1 cellular context compared by ENCODE assay signal in the genomic region with DNA sequence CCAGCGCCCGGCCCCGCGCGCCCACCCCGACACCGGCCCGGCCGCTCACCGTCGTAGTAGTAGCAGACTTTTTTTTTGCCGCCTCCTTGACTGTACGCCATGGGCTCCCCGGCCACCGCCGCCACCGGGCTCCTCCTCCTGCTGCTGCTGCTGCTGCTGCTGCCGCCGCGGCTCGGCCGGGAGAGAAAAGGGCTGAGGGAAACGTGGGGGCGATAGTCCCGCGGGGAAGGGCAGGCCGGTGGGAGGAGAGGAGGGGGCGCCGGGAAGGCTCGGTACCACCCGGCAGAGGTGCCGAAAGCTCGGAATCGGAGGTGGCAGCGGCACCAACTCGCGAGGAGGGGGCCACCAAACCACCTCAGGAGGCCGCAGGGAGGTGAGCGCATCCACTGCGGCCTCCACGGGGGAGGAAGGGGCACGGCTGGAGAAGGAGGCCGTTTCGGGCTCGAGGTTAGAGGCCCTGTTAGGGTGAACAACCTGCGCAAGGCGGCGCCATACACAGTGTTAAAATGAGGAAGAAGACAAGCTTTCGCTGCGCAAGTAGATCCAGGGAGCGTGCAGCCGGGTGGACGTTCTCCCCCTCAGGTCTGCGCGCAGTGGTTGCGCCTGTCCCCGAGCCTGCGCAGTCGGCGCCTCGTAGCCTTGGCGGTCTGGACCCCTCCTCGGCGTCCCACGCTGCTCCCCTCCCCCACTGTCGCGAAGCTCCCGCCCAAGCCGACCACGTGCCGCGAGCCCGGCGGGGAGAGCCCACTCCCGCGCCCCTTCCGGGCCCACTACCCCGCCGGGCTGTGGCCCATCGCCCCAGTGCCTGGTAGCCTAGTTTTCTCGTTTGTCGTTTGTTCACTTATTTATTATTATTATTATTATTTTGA.
TF ChIP-seq lines count a peak whose summit lies in the region.

A gene (minus strand): TSS at position 341 of the 869 bp plus-strand sequence. CDS start 240 bp downstream, at position 101.

TF ChIP-seq in K562, 482 proteins besides CTCF, POLR2A, EP300 and RAD21 (continued from another document and continues in another):
- TF ChIP-seq, protein P1, sequence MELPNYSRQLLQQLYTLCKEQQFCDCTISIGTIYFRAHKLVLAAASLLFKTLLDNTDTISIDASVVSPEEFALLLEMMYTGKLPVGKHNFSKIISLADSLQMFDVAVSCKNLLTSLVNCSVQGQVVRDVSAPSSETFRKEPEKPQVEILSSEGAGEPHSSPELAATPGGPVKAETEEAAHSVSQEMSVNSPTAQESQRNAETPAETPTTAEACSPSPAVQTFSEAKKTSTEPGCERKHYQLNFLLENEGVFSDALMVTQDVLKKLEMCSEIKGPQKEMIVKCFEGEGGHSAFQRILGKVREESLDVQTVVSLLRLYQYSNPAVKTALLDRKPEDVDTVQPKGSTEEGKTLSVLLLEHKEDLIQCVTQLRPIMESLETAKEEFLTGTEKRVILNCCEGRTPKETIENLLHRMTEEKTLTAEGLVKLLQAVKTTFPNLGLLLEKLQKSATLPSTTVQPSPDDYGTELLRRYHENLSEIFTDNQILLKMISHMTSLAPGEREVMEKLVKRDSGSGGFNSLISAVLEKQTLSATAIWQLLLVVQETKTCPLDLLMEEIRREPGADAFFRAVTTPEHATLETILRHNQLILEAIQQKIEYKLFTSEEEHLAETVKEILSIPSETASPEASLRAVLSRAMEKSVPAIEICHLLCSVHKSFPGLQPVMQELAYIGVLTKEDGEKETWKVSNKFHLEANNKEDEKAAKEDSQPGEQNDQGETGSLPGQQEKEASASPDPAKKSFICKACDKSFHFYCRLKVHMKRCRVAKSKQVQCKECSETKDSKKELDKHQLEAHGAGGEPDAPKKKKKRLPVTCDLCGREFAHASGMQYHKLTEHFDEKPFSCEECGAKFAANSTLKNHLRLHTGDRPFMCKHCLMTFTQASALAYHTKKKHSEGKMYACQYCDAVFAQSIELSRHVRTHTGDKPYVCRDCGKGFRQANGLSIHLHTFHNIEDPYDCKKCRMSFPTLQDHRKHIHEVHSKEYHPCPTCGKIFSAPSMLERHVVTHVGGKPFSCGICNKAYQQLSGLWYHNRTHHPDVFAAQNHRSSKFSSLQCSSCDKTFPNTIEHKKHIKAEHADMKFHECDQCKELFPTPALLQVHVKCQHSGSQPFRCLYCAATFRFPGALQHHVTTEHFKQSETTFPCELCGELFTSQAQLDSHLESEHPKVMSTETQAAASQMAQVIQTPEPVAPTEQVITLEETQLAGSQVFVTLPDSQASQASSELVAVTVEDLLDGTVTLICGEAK (IDR thresholded peaks at IDR 0.05), result 0 out of 2 replicates have a peak, but pooled peaks have one; percentile 48
- TF ChIP-seq, protein P1 (CRISPR knock-in tag; IDR thresholded peaks at IDR 0.05), result 0 out of 2 replicates have a peak, but pooled peaks have one; percentile 51
- TF ChIP-seq CREM (IDR thresholded peaks at IDR 0.05; ENCODE audit: low read depth) (peak; percentile 64), SOX6 (IDR thresholded peaks at IDR 0.05) (peak; percentile 39; the same call in 1 of the 2 replicates), ZFP36 (IDR thresholded peaks at IDR 0.05; ENCODE audit: low read depth, low read length, partially characterized antibody) (peak; percentile 3), PHF8 (IDR thresholded peaks at IDR 0.05; ENCODE audit: borderline replicate concordance, low read length) (peak; percentile 83), FOXK2 (conservative IDR thresholded peaks at IDR 0.05 in 1 of 2, IDR thresholded peaks at IDR 0.05 in 1 of 2; ENCODE audit: low read depth in 2 of 2) (peak; percentile 36 to 100; a peak in 2 of 4 replicates), ZNF282 (CRISPR knock-in tag; IDR thresholded peaks at IDR 0.05) (peak; percentile 94; the same call in 1 of the 2 replicates), KLF13 (tag; IDR thresholded peaks at IDR 0.05; ENCODE audit: borderline replicate concordance, low read depth) (peak; percentile 72; the same call in 1 of the 2 replicates)
- TF ChIP-seq, protein P2, sequence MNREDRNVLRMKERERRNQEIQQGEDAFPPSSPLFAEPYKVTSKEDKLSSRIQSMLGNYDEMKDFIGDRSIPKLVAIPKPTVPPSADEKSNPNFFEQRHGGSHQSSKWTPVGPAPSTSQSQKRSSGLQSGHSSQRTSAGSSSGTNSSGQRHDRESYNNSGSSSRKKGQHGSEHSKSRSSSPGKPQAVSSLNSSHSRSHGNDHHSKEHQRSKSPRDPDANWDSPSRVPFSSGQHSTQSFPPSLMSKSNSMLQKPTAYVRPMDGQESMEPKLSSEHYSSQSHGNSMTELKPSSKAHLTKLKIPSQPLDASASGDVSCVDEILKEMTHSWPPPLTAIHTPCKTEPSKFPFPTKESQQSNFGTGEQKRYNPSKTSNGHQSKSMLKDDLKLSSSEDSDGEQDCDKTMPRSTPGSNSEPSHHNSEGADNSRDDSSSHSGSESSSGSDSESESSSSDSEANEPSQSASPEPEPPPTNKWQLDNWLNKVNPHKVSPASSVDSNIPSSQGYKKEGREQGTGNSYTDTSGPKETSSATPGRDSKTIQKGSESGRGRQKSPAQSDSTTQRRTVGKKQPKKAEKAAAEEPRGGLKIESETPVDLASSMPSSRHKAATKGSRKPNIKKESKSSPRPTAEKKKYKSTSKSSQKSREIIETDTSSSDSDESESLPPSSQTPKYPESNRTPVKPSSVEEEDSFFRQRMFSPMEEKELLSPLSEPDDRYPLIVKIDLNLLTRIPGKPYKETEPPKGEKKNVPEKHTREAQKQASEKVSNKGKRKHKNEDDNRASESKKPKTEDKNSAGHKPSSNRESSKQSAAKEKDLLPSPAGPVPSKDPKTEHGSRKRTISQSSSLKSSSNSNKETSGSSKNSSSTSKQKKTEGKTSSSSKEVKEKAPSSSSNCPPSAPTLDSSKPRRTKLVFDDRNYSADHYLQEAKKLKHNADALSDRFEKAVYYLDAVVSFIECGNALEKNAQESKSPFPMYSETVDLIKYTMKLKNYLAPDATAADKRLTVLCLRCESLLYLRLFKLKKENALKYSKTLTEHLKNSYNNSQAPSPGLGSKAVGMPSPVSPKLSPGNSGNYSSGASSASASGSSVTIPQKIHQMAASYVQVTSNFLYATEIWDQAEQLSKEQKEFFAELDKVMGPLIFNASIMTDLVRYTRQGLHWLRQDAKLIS (CRISPR knock-in tag; IDR thresholded peaks at IDR 0.05), result peak; percentile 36; the same call in 1 of the 2 replicates
- TF ChIP-seq, protein P3, sequence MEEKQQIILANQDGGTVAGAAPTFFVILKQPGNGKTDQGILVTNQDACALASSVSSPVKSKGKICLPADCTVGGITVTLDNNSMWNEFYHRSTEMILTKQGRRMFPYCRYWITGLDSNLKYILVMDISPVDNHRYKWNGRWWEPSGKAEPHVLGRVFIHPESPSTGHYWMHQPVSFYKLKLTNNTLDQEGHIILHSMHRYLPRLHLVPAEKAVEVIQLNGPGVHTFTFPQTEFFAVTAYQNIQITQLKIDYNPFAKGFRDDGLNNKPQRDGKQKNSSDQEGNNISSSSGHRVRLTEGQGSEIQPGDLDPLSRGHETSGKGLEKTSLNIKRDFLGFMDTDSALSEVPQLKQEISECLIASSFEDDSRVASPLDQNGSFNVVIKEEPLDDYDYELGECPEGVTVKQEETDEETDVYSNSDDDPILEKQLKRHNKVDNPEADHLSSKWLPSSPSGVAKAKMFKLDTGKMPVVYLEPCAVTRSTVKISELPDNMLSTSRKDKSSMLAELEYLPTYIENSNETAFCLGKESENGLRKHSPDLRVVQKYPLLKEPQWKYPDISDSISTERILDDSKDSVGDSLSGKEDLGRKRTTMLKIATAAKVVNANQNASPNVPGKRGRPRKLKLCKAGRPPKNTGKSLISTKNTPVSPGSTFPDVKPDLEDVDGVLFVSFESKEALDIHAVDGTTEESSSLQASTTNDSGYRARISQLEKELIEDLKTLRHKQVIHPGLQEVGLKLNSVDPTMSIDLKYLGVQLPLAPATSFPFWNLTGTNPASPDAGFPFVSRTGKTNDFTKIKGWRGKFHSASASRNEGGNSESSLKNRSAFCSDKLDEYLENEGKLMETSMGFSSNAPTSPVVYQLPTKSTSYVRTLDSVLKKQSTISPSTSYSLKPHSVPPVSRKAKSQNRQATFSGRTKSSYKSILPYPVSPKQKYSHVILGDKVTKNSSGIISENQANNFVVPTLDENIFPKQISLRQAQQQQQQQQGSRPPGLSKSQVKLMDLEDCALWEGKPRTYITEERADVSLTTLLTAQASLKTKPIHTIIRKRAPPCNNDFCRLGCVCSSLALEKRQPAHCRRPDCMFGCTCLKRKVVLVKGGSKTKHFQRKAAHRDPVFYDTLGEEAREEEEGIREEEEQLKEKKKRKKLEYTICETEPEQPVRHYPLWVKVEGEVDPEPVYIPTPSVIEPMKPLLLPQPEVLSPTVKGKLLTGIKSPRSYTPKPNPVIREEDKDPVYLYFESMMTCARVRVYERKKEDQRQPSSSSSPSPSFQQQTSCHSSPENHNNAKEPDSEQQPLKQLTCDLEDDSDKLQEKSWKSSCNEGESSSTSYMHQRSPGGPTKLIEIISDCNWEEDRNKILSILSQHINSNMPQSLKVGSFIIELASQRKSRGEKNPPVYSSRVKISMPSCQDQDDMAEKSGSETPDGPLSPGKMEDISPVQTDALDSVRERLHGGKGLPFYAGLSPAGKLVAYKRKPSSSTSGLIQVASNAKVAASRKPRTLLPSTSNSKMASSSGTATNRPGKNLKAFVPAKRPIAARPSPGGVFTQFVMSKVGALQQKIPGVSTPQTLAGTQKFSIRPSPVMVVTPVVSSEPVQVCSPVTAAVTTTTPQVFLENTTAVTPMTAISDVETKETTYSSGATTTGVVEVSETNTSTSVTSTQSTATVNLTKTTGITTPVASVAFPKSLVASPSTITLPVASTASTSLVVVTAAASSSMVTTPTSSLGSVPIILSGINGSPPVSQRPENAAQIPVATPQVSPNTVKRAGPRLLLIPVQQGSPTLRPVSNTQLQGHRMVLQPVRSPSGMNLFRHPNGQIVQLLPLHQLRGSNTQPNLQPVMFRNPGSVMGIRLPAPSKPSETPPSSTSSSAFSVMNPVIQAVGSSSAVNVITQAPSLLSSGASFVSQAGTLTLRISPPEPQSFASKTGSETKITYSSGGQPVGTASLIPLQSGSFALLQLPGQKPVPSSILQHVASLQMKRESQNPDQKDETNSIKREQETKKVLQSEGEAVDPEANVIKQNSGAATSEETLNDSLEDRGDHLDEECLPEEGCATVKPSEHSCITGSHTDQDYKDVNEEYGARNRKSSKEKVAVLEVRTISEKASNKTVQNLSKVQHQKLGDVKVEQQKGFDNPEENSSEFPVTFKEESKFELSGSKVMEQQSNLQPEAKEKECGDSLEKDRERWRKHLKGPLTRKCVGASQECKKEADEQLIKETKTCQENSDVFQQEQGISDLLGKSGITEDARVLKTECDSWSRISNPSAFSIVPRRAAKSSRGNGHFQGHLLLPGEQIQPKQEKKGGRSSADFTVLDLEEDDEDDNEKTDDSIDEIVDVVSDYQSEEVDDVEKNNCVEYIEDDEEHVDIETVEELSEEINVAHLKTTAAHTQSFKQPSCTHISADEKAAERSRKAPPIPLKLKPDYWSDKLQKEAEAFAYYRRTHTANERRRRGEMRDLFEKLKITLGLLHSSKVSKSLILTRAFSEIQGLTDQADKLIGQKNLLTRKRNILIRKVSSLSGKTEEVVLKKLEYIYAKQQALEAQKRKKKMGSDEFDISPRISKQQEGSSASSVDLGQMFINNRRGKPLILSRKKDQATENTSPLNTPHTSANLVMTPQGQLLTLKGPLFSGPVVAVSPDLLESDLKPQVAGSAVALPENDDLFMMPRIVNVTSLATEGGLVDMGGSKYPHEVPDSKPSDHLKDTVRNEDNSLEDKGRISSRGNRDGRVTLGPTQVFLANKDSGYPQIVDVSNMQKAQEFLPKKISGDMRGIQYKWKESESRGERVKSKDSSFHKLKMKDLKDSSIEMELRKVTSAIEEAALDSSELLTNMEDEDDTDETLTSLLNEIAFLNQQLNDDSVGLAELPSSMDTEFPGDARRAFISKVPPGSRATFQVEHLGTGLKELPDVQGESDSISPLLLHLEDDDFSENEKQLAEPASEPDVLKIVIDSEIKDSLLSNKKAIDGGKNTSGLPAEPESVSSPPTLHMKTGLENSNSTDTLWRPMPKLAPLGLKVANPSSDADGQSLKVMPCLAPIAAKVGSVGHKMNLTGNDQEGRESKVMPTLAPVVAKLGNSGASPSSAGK (IDR thresholded peaks at IDR 0.05), result peak; percentile 100
- TF ChIP-seq, protein P4, sequence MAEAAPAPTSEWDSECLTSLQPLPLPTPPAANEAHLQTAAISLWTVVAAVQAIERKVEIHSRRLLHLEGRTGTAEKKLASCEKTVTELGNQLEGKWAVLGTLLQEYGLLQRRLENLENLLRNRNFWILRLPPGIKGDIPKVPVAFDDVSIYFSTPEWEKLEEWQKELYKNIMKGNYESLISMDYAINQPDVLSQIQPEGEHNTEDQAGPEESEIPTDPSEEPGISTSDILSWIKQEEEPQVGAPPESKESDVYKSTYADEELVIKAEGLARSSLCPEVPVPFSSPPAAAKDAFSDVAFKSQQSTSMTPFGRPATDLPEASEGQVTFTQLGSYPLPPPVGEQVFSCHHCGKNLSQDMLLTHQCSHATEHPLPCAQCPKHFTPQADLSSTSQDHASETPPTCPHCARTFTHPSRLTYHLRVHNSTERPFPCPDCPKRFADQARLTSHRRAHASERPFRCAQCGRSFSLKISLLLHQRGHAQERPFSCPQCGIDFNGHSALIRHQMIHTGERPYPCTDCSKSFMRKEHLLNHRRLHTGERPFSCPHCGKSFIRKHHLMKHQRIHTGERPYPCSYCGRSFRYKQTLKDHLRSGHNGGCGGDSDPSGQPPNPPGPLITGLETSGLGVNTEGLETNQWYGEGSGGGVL (CRISPR knock-in tag; IDR thresholded peaks at IDR 0.05), result no peak
